In genomic region chr1:184974086-184974836, GRCh38 we compare ENCODE assay signal across 8 cellular contexts. TPM values are rescaled to one million over a fixed set of nuclear protein-coding genes. Genes with fewer than 3 reads are reported as not detected.
DNase-seq lines count a peak whose midpoint lies in the region; ATAC-seq and TF ChIP-seq lines count a peak whose summit lies in the region.

TSS of gene NIBAN1 (minus strand) at chr1:184974508. CDS start at chr1:184974356, 152 bp downstream.

- peak within 1 kb of the TSS; percentile 63 to 65 for H3K4me3 ChIP-seq in body of pancreas

- TF ChIP-seq POLR2A in body of pancreas (IDR thresholded peaks at IDR 0.05), result peak; percentile 62 to 90 (median 88)

- no peak for TF ChIP-seq CTCF in body of pancreas (IDR thresholded peaks at IDR 0.05)

- no peaks in the 10 kb centered on the region for H3K9me3 ChIP-seq in body of pancreas

- intact Hi-C loops in body of pancreas (cut with DNase I), result no loop called here

- peaks cover 40% of the 10 kb centered on the region for H3K4me1 ChIP-seq in body of pancreas

- H3K36me3 ChIP-seq in body of pancreas (replicated peaks in 1 of 2; ENCODE audit: insufficient read depth in 1 of 2, low read depth in 2 of 2), result no peaks in the 10 kb centered on the region

- peak within 1 kb of the TSS; percentile 82 to 94 (median 92) for H3K27ac ChIP-seq in body of pancreas

- no peaks in the 10 kb centered on the region for H3K27me3 ChIP-seq in body of pancreas

- ATAC-seq in GM21723 (IDR thresholded peaks at IDR 0.05; ENCODE audit: unreplicated experiment) (peak; percentile 64), body of pancreas (peak; percentile 72)

- DNase-seq in GM04504 (ENCODE audit: low read depth) (peak; percentile 51), KG1 (lab: John Stamatoyannopoulos, UW) (peak; percentile 21), T-helper 9 cell (peak; percentile 42), body of pancreas (peak; percentile 76 to 86 (median 82)), iris pigment epithelial cell (ENCODE audit: low read depth) (peak; percentile 53), putamen (ENCODE audit: low spot score) (no peak)
- DNase-seq in stimulated activated CD4-positive, alpha-beta T cell treated with anti-CD3 and anti-CD28 coated beads, Interleukin-15, amount 100 ng/mL, for 1 hour (ENCODE audit: low read depth in 1 of 2, low spot score in 1 of 2), result peak; percentile 18 to 55

- whole genome bisulfite sequencing in body of pancreas, 2 donors, result 1 to 5% methylated on average over 19 to 60 of the region's 66 CpGs

RNA-seq across cellular contexts. Expression of gene NIBAN1, which starts in this region (rescaled TPM):
- 10 to 100 TPM; 51.1 to 59.7 TPM for total RNA-seq in body of pancreas
